Comparison of ENCODE assay signal across 8 cellular contexts in genomic region chr6:32796848-32797776, GRCh38. TPM values are rescaled to one million over a fixed set of nuclear protein-coding genes. Genes with fewer than 3 reads are reported as not detected.
DNase-seq lines count a peak whose midpoint lies in the region; ATAC-seq lines count a peak whose summit lies in the region.

No MANE protein-coding gene starts in this region.

- H3K4me3 Mint-ChIP-seq in effector memory CD8-positive, alpha-beta T cell, result peak overlapping the region; percentile 37 to 48

- no peak overlapping the region for H3K14ac ChIP-seq in mesenchymal stem cell (ENCODE audit: low read length in 2 of 2)

- no peak overlapping the region for H2BK120ac ChIP-seq in mesenchymal stem cell (ENCODE audit: low read depth, low read length)

- no peak overlapping the region for H2BK12ac ChIP-seq in mesenchymal stem cell (ENCODE audit: low read length in 2 of 2)

- ATAC-seq in GM19023 (IDR thresholded peaks at IDR 0.05; ENCODE audit: unreplicated experiment) (peak; percentile 58), GM21447 (IDR thresholded peaks at IDR 0.05; ENCODE audit: unreplicated experiment) (no peak)
- peak; percentile 75 for ATAC-seq in effector memory CD8-positive, alpha-beta T cell (replicated peaks)

- H3K18ac ChIP-seq in mesenchymal stem cell (ENCODE audit: low read depth in 1 of 2, low read length in 2 of 2), result no peak overlapping the region

- H2AK5ac ChIP-seq in mesenchymal stem cell (ENCODE audit: low read length, severe bottlenecking), result no peak overlapping the region

- peaks cover 3 to 12% of the 10 kb centered on the region in 2 donors for H3K4me1 Mint-ChIP-seq in effector memory CD8-positive, alpha-beta T cell (ENCODE audit: low read depth in 2 of 2)

- 12% methylated on average over 27 of the region's 30 CpGs for WGBS in mesenchymal stem cell

- H3K27me3 ChIP-seq in mesenchymal stem cell (ENCODE audit: control insufficient read depth in 1 of 2, insufficient read depth in 1 of 2, low read length in 2 of 2), result peaks cover 61 to 71% of the 10 kb centered on the region in 2 experiments

- no peak overlapping the region for H3K4ac ChIP-seq in mesenchymal stem cell (ENCODE audit: low read depth in 1 of 2, low read length in 2 of 2)

- H2AFZ ChIP-seq in mesenchymal stem cell (ENCODE audit: low read depth, low read length), result peak overlapping the region; percentile 36

- no peak overlapping the region for H3K23ac ChIP-seq in mesenchymal stem cell (ENCODE audit: low read length in 2 of 2)

- peak overlapping the region in 1 of 2 experiments; percentile 58 for H3K4me3 ChIP-seq in mesenchymal stem cell (ENCODE audit: insufficient read depth in 1 of 2, low read depth in 1 of 2, low read length in 2 of 2)

- peak overlapping the region; percentile 77 for H4K8ac ChIP-seq in mesenchymal stem cell (ENCODE audit: low read length)

- peaks cover 73 to 86% of the 10 kb centered on the region in 2 donors for H3K27me3 Mint-ChIP-seq in effector memory CD8-positive, alpha-beta T cell

- DNase-seq in AG08396 (ENCODE audit: low spot score), result peak; percentile 64
- peak; percentile 49 for DNase-seq in NCI-H69 (lab: John Stamatoyannopoulos, UW)
- peak; percentile 53 to 70 for DNase-seq in activated CD8-positive, alpha-beta memory T cell treated with anti-CD3 and anti-CD28 coated beads for 1 hour (ENCODE audit: extremely low read depth in 1 of 2, low read depth in 1 of 2)
- DNase-seq in effector memory CD8-positive, alpha-beta T cell, result peak; percentile 78 to 85 (median 79)
- peak; percentile 66 for DNase-seq in mesenchymal stem cell
- DNase-seq in stimulated activated CD8-positive, alpha-beta memory T cell treated with anti-CD3 and anti-CD28 coated beads, Interleukin-12 subunit alpha, Interleukin-12 subunit beta, amount 100 ng/mL, for 4 hours (ENCODE audit: low read depth), result peak; percentile 53

- no peak overlapping the region for H2BK15ac ChIP-seq in mesenchymal stem cell (ENCODE audit: low read depth, poor library complexity, severe bottlenecking)

- H3K27ac ChIP-seq in mesenchymal stem cell (ENCODE audit: low read length, poor library complexity, severe bottlenecking), result no peak overlapping the region

- no peaks in the 10 kb centered on the region for H3K36me3 ChIP-seq in mesenchymal stem cell (ENCODE audit: control insufficient read depth in 1 of 2, insufficient read depth in 2 of 2, low read depth in 1 of 2, low read length in 2 of 2)

- peaks cover 0 to 8% of the 10 kb centered on the region in 2 donors for H3K9me3 Mint-ChIP-seq in effector memory CD8-positive, alpha-beta T cell

- no peaks in the 10 kb centered on the region for H3K9me3 ChIP-seq in mesenchymal stem cell (ENCODE audit: control insufficient read depth, low read length)

- H3K79me1 ChIP-seq in mesenchymal stem cell (replicated peaks; ENCODE audit: low read length, poor library complexity, severe bottlenecking), result no peaks in the 10 kb centered on the region

- H4K91ac ChIP-seq in mesenchymal stem cell (ENCODE audit: low read length), result no peak overlapping the region

- H3K4me2 ChIP-seq in mesenchymal stem cell (ENCODE audit: low read length, poor library complexity, severe bottlenecking), result peak overlapping the region; percentile 81

- peaks cover 5% of the 10 kb centered on the region for H3K36me3 Mint-ChIP-seq in effector memory CD8-positive, alpha-beta T cell (ENCODE audit: insufficient read depth)

- peak overlapping the region; percentile 80 for H3K9ac ChIP-seq in mesenchymal stem cell (ENCODE audit: low read length)

- no peak overlapping the region for H3K27ac Mint-ChIP-seq in effector memory CD8-positive, alpha-beta T cell

- peaks cover 1% of the 10 kb centered on the region for H3K4me1 ChIP-seq in mesenchymal stem cell (ENCODE audit: control insufficient read depth, insufficient read depth, low read depth, low read length)

- H2BK5ac ChIP-seq in mesenchymal stem cell (ENCODE audit: low read depth, low read length, poor library complexity, severe bottlenecking), result no peak overlapping the region

RNA-seq across cellular contexts. Expression of gene HLA-DOB, which starts 19.7 kb away (rescaled TPM):
- 0.15 TPM for polyA plus RNA-seq in mesenchymal stem cell (2013, experiment 1 of 2)
- 0.15 TPM for polyA plus RNA-seq in mesenchymal stem cell (2013, experiment 2 of 2)

RNA-seq across cellular contexts. Expression of gene HLA-DQB2, which starts 33.8 kb away (rescaled TPM):
- not detected for polyA plus RNA-seq in mesenchymal stem cell (2013, experiment 1 of 2)
- not detected for polyA plus RNA-seq in mesenchymal stem cell (2013, experiment 2 of 2)

RNA-seq across cellular contexts. Expression of gene TAP2, which starts 41.4 kb away (rescaled TPM):
- polyA plus RNA-seq in mesenchymal stem cell (2013, experiment 1 of 2), result 23.7 TPM
- 23.3 TPM for polyA plus RNA-seq in mesenchymal stem cell (2013, experiment 2 of 2)

RNA-seq across cellular contexts. Expression of gene PSMB8, which starts 46.7 kb away (rescaled TPM):
- polyA plus RNA-seq in mesenchymal stem cell (2013, experiment 1 of 2), result 73.2 TPM
- 77.8 TPM for polyA plus RNA-seq in mesenchymal stem cell (2013, experiment 2 of 2)

RNA-seq across cellular contexts. Expression of gene HLA-DQA2, which starts 55.9 kb away (rescaled TPM):
- not detected for polyA plus RNA-seq in mesenchymal stem cell (2013, experiment 1 of 2)
- polyA plus RNA-seq in mesenchymal stem cell (2013, experiment 2 of 2), result not detected
